ENCODE assay signal across 8 cellular contexts in genomic region chr4:168440442-168441264, GRCh38. TPM values are rescaled to one million over a fixed set of nuclear protein-coding genes. Genes with fewer than 3 reads are reported as not detected.
DNase-seq lines count a peak whose midpoint lies in the region; ATAC-seq, FAIRE-seq and TF ChIP-seq lines count a peak whose summit lies in the region.

No MANE protein-coding gene starts in this region.

- intact Hi-C loops in HepG2 (cut with micrococcal nuclease; ENCODE audit: unreplicated experiment) (no loop called here), transverse colon (cut with DNase I; ENCODE audit: low total_unique reads) (no loop called here)

- H3K9me3 ChIP-seq in HepG2 (ENCODE audit: low read length) (no peaks in the 10 kb centered on the region), transverse colon (no peaks in the 10 kb centered on the region)

- H3K79me2 ChIP-seq in HepG2 (ENCODE audit: insufficient read depth, low read length) = no peaks in the 10 kb centered on the region

- no peaks in the 10 kb centered on the region for H4K20me1 ChIP-seq in HepG2 (ENCODE audit: insufficient read depth, low read length)

- no peak for TF ChIP-seq EP300 in HepG2 (IDR thresholded peaks at IDR 0.05; ENCODE audit: low read depth in 2 of 2, low read length in 2 of 2)
- no peak for TF ChIP-seq EP300 in HepG2 (CRISPR knock-in tag; IDR thresholded peaks at IDR 0.05; ENCODE audit: borderline replicate concordance)
- TF ChIP-seq EP300 in transverse colon (IDR thresholded peaks at IDR 0.05; ENCODE audit: low read depth) = no peak

- ATAC-seq in GM21717 (IDR thresholded peaks at IDR 0.05; ENCODE audit: unreplicated experiment) (peak; percentile 97), HepG2 (no peak)

- no peak overlapping the region for H3K9ac ChIP-seq in HepG2 (ENCODE audit: insufficient read depth, low read depth, low read length)

- H2AFZ ChIP-seq in HepG2 (ENCODE audit: low read length) = no peak overlapping the region

- TF ChIP-seq POLR2A in HepG2 (IDR thresholded peaks at IDR 0.05; ENCODE audit: insufficient read depth in 1 of 2, low read depth in 2 of 2, low read length in 2 of 2) = no peak
- TF ChIP-seq POLR2A in transverse colon (IDR thresholded peaks at IDR 0.05) = no peak

- CTCF ChIA-PET in HepG2 (lab: Yijun Ruan, JAX; ENCODE audit: low intra/inter-chr PET ratio, low total read pairs) = no interaction called here

- H3K27me3 ChIP-seq in HepG2 (ENCODE audit: control insufficient read depth in 1 of 2, insufficient read depth in 2 of 2, low read length in 2 of 2) (no peaks in the 10 kb centered on the region), transverse colon (no peaks in the 10 kb centered on the region)

- no peaks in the 10 kb centered on the region for H3K36me3 ChIP-seq in HepG2 (replicated peaks in 1 of 2; ENCODE audit: control insufficient read depth in 1 of 2, insufficient read depth in 2 of 2, low read length in 2 of 2)
- H3K36me3 ChIP-seq in transverse colon = peaks cover 0 to 6% (median 3%) of the 10 kb centered on the region in 4 donors

- H3K4me3 ChIP-seq in HepG2 (replicated peaks in 1 of 3; ENCODE audit: insufficient read depth in 1 of 3, low read depth in 2 of 3, low read length in 3 of 3) (no peak overlapping the region), transverse colon (no peak overlapping the region)

- no peak for TF ChIP-seq CTCF in HepG2 (CRISPR knock-in tag; IDR thresholded peaks at IDR 0.05)
- no peak for TF ChIP-seq CTCF in transverse colon (IDR thresholded peaks at IDR 0.05)

- TF ChIP-seq RAD21 in HepG2 (CRISPR knock-in tag; IDR thresholded peaks at IDR 0.05) = no peak

- POLR2A ChIA-PET in HepG2 (lab: Yijun Ruan, JAX) = no interaction called here

- 21% methylated on average over 4 of the region's 4 CpGs for WGBS in HepG2 (ENCODE audit: low lambda C conversion rate)
- 66 to 77% methylated on average over 4 of the region's 4 CpGs for WGBS in transverse colon (ENCODE audit: low coverage in 1 of 2), 2 donors

- no peaks in the 10 kb centered on the region for H3K4me1 ChIP-seq in HepG2 (ENCODE audit: insufficient read depth, low read length)
- H3K4me1 ChIP-seq in transverse colon = no peaks in the 10 kb centered on the region

- in situ Hi-C loops in Caki2 (cut with HindIII; ENCODE audit: low pct_unique_long_range_greater_than_20kb, low sequenced_read_pairs) = no loop called here
- in situ Hi-C loops in HepG2 (cut with HindIII; ENCODE audit: extremely low pct_ligation_motif_present, low pct_unique_long_range_greater_than_20kb) = no loop called here
- in situ Hi-C loops in transverse colon (cut with MboI; ENCODE audit: low pct_ligation_motif_present in 1 of 4, low pct_unique_long_range_greater_than_20kb in 1 of 4, low sequenced_read_pairs in 3 of 4) = no loop called here

- no peak for FAIRE-seq in HepG2 (lab: Jason Lieb, UNC)

- no peak overlapping the region for H3K4me2 ChIP-seq in HepG2 (ENCODE audit: low read depth, low read length)

- H3K27ac ChIP-seq in HepG2 (ENCODE audit: extremely low read length, insufficient read depth, low read length) (no peak overlapping the region), transverse colon (no peak overlapping the region)

- BruUV-seq in HepG2 (replicated peaks; lab: Mats Ljungman, UMichigan) = no TSS peak

- DNase-seq in Caki2 (ENCODE audit: low read depth) (peak; percentile 93), HT1080 (ENCODE audit: low read depth) (peak; percentile 79), fibroblast of gingiva (ENCODE audit: low read depth) (peak; percentile 6), HepG2 (ENCODE audit: low spot score) (no peak), NCI-H187 (lab: John Stamatoyannopoulos, UW) (no peak), transverse colon (no peak)
- no peak for DNase-seq in effector CD8-positive, alpha-beta T cell (lab: John Stamatoyannopoulos, UW)

TF ChIP-seq in HepG2, 621 proteins besides CTCF, POLR2A, EP300 and RAD21 (continues in another document):
- no peak for TF ChIP-seq ZNF446 (CRISPR knock-in tag; IDR thresholded peaks at IDR 0.05)
- TF ChIP-seq SPEN (CRISPR knock-in tag; IDR thresholded peaks at IDR 0.05; ENCODE audit: low read depth) = no peak
- no peak for TF ChIP-seq NR3C1 (CRISPR knock-in tag; IDR thresholded peaks at IDR 0.05)

RNA-seq across cellular contexts. Expression of gene DDX60L, which starts 39.6 kb away (rescaled TPM):
- 12.3 and 35.1 TPM in 2 replicates for total RNA-seq in Caki2 (2014; rRNA removed; shearing (Covaris generic); ENCODE audit: low replicate concordance)
- total RNA-seq in HT1080 (2014; rRNA removed; shearing (Covaris generic)) = 5.3 and 6.2 TPM in 2 replicates
- polyA plus RNA-seq in HT1080 (2015; cell fraction: cytosol; rRNA removed) = 5.7 and 7.2 TPM in 2 replicates
- polyA plus RNA-seq in HT1080 (2015; cell fraction: nucleus; rRNA removed) = 18.0 and 18.8 TPM in 2 replicates
- total RNA-seq in HepG2 (2016; rRNA removed; fragmentation: Illumina TruSeq; extraction: Trizol) (0.22 and 0.24 TPM in 2 replicates), transverse colon (10 to 100 TPM in 3 of 4 donors, 1 to 10 TPM in 1; 8.4 to 65.8 (median 51.9) TPM)
- total RNA-seq in HepG2 (2016; cell fraction: cytosol; rRNA removed; fragmentation: Illumina TruSeq; extraction: Trizol; ENCODE audit: low read depth) = 0.10 and 0.18 TPM in 2 replicates
- total RNA-seq in HepG2 (2016; cell fraction: insoluble cytoplasmic fraction; rRNA removed; fragmentation: Illumina TruSeq; extraction: Trizol) = 0.15 and 0.36 TPM in 2 replicates
- total RNA-seq in HepG2 (2016; cell fraction: membrane; rRNA removed; fragmentation: Illumina TruSeq; extraction: Trizol) = 0.03 and 0.12 TPM in 2 replicates
- 0.53 and 1.1 TPM in 2 replicates for total RNA-seq in HepG2 (2016; cell fraction: nucleus; rRNA removed; fragmentation: Illumina TruSeq; extraction: Trizol)
- polyA plus RNA-seq in HepG2 (2011; rRNA removed) = 0.26 and 0.34 TPM in 2 replicates
- polyA plus RNA-seq in HepG2 (2011; cell fraction: cytosol; rRNA removed) = 0.11 and 0.36 TPM in 2 replicates
- 0.31 and 0.45 TPM in 2 replicates for polyA plus RNA-seq in HepG2 (2011; cell fraction: nucleus; rRNA removed)
- polyA plus RNA-seq in HepG2 (2012) = 0.12 and 0.53 TPM in 2 replicates
- 0.29 TPM in 1 of 2 replicates, not detected in the other for polyA plus RNA-seq in HepG2 (2016; cell fraction: cytosol; fragmentation: Illumina TruSeq; extraction: Trizol; ENCODE audit: low read depth)
- 0.27 and 0.58 TPM in 2 replicates for polyA plus RNA-seq in HepG2 (2016; cell fraction: insoluble cytoplasmic fraction; fragmentation: Illumina TruSeq; extraction: Trizol; ENCODE audit: low read depth)
- 0.41 TPM in 1 of 2 replicates, not detected in the other for polyA plus RNA-seq in HepG2 (2016; cell fraction: membrane; fragmentation: Illumina TruSeq; extraction: Trizol; ENCODE audit: low read depth)
- 0.78 and 0.79 TPM in 2 replicates for polyA plus RNA-seq in HepG2 (2016; cell fraction: nucleus; fragmentation: Illumina TruSeq; extraction: Trizol; ENCODE audit: insufficient read depth, low read depth)
- polyA minus RNA-seq in HepG2 (2011; rRNA and poly(A)+ RNA removed; ENCODE audit: low replicate concordance) = 0.18 and 11.9 TPM in 2 replicates
- polyA minus RNA-seq in HepG2 (2011; cell fraction: cytosol; rRNA and poly(A)+ RNA removed) = 0.20 TPM in 1 of 2 replicates, not detected in the other
- 0.77 and 0.99 TPM in 2 replicates for polyA minus RNA-seq in HepG2 (2011; cell fraction: nucleus; rRNA and poly(A)+ RNA removed)

RNA-seq across cellular contexts. Expression of gene PALLD, which starts 56.2 kb away (rescaled TPM):
- total RNA-seq in Caki2 (2014; rRNA removed; shearing (Covaris generic); ENCODE audit: low replicate concordance) = 95.9 and 130 TPM in 2 replicates
- 44.1 and 47.8 TPM in 2 replicates for total RNA-seq in HT1080 (2014; rRNA removed; shearing (Covaris generic))
- polyA plus RNA-seq in HT1080 (2015; cell fraction: cytosol; rRNA removed) = 37.6 and 51.8 TPM in 2 replicates
- 30.5 and 35.9 TPM in 2 replicates for polyA plus RNA-seq in HT1080 (2015; cell fraction: nucleus; rRNA removed)
- total RNA-seq in HepG2 (2016; rRNA removed; fragmentation: Illumina TruSeq; extraction: Trizol) (1.5 and 4.8 TPM in 2 replicates), transverse colon (100 to 1,000 TPM; 230 to 309 (median 278) TPM)
- total RNA-seq in HepG2 (2016; cell fraction: cytosol; rRNA removed; fragmentation: Illumina TruSeq; extraction: Trizol; ENCODE audit: low read depth) = 2.7 and 2.8 TPM in 2 replicates
- total RNA-seq in HepG2 (2016; cell fraction: insoluble cytoplasmic fraction; rRNA removed; fragmentation: Illumina TruSeq; extraction: Trizol) = 1.7 and 3.4 TPM in 2 replicates
- 2.3 and 3.5 TPM in 2 replicates for total RNA-seq in HepG2 (2016; cell fraction: membrane; rRNA removed; fragmentation: Illumina TruSeq; extraction: Trizol)
- total RNA-seq in HepG2 (2016; cell fraction: nucleus; rRNA removed; fragmentation: Illumina TruSeq; extraction: Trizol) = 2.8 and 3.1 TPM in 2 replicates
- polyA plus RNA-seq in HepG2 (2011; rRNA removed) = 0.50 and 0.59 TPM in 2 replicates
- polyA plus RNA-seq in HepG2 (2011; cell fraction: cytosol; rRNA removed) = 0.25 and 0.54 TPM in 2 replicates
- polyA plus RNA-seq in HepG2 (2011; cell fraction: nucleus; rRNA removed) = 0.80 and 1.2 TPM in 2 replicates
- 0.48 and 2.4 TPM in 2 replicates for polyA plus RNA-seq in HepG2 (2012)
- 0.29 and 0.44 TPM in 2 replicates for polyA plus RNA-seq in HepG2 (2016; cell fraction: cytosol; fragmentation: Illumina TruSeq; extraction: Trizol; ENCODE audit: low read depth)
- 3.7 and 4.3 TPM in 2 replicates for polyA plus RNA-seq in HepG2 (2016; cell fraction: insoluble cytoplasmic fraction; fragmentation: Illumina TruSeq; extraction: Trizol; ENCODE audit: low read depth)
- polyA plus RNA-seq in HepG2 (2016; cell fraction: membrane; fragmentation: Illumina TruSeq; extraction: Trizol; ENCODE audit: low read depth) = 1.4 and 2.0 TPM in 2 replicates
- polyA plus RNA-seq in HepG2 (2016; cell fraction: nucleus; fragmentation: Illumina TruSeq; extraction: Trizol; ENCODE audit: insufficient read depth, low read depth) = 2.3 and 2.9 TPM in 2 replicates
- 1.6 and 66.7 TPM in 2 replicates for polyA minus RNA-seq in HepG2 (2011; rRNA and poly(A)+ RNA removed; ENCODE audit: low replicate concordance)
- polyA minus RNA-seq in HepG2 (2011; cell fraction: cytosol; rRNA and poly(A)+ RNA removed) = 0.97 and 3.5 TPM in 2 replicates
- polyA minus RNA-seq in HepG2 (2011; cell fraction: nucleus; rRNA and poly(A)+ RNA removed) = 2.2 and 2.4 TPM in 2 replicates

Comparison
In these comparisons a context has a peak if more than half of its experiments do, and no peak if none do; other contexts are left out.
1. DNase-seq: peak in Caki2 (single experiment), HT1080 (single experiment) and fibroblast of gingiva (single experiment); none in HepG2 (single experiment), effector CD8-positive, alpha-beta T cell (single experiment), NCI-H187 (0 of 2) and transverse colon (single experiment).